19 cellular contexts compared by ENCODE assay signal in the genomic region with DNA sequence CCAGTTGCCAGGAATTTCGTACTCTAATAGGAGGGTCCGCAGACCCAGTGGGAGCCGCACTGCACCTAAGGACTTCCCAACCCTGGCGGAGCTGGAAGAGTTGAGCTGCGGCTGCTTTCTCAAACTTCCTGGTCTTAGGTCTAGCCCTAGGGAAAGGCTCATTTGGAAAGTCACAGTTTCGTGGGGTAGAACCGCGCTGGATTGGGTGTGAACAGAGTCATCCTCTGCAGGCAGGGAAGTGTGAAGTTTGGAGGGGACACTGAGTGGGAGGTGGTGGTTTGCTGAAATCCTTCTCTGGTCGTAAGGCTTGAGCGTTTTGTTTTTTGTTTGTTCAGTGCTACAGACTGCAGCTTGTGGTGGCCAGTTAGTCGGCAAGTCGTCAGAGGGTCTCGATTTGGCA. TPM values are rescaled to one million over a fixed set of nuclear protein-coding genes. Genes with fewer than 3 reads are reported as not detected.
DNase-seq lines count a peak whose midpoint lies in the region; ATAC-seq, FAIRE-seq and TF ChIP-seq lines count a peak whose summit lies in the region.
"Had no signal": no experiment of that assay in that cellular context is flagged by ENCODE, and none has a peak within 500 bp of the region (broad histone marks: within the 10 kb centered on the region; RNA-seq: fewer than 3 reads in every experiment).

No MANE protein-coding gene starts in this region.

- H3K36me3 Mint-ChIP-seq in nephron (ENCODE audit: low read depth): peaks cover 34% of the 10 kb centered on the region

- no peaks in the 10 kb centered on the region for H3K9me3 Mint-ChIP-seq in nephron
- H3K9me3 Mint-ChIP-seq: CD4-positive, alpha-beta T cell had no signal

- no peak overlapping the region for H2BK15ac ChIP-seq in H1 (ENCODE audit: low read length)

- H3K27me3 Mint-ChIP-seq in nephron (ENCODE audit: low read depth): no peaks in the 10 kb centered on the region
- H3K27me3 Mint-ChIP-seq: B cell; CD4-positive, alpha-beta T cell had no signal

- TF ChIP-seq CTCF in right lobe of liver (IDR thresholded peaks at IDR 0.05) (no peak), HepG2 (CRISPR knock-in tag; IDR thresholded peaks at IDR 0.05) (no peak), H1 (IDR thresholded peaks at IDR 0.05; ENCODE audit: control extremely low read depth in 1 of 3, insufficient read depth in 1 of 3, low read depth in 1 of 3, low read length in 3 of 3) (no peak), nephron (IDR thresholded peaks at IDR 0.05; ENCODE audit: unreplicated experiment in 3 of 3) (no peak), transverse colon (IDR thresholded peaks at IDR 0.05) (no peak), SK-N-SH (IDR thresholded peaks at IDR 0.05) (no peak)

- in situ Hi-C loops in HepG2 (cut with HindIII; ENCODE audit: extremely low pct_ligation_motif_present, low pct_unique_long_range_greater_than_20kb): no loop called here
- in situ Hi-C loops in transverse colon (cut with MboI; ENCODE audit: low pct_ligation_motif_present in 1 of 4, low pct_unique_long_range_greater_than_20kb in 1 of 4, low sequenced_read_pairs in 3 of 4): no loop called here

- H3K4me3 ChIP-seq in right lobe of liver (no peak overlapping the region), HepG2 (replicated peaks in 1 of 3; ENCODE audit: insufficient read depth in 1 of 3, low read depth in 2 of 3, low read length in 3 of 3) (no peak overlapping the region), H1 (ENCODE audit: extremely low read depth in 1 of 4, insufficient read depth in 2 of 4, low read depth in 3 of 4, low read length in 4 of 4) (no peak overlapping the region), transverse colon (no peak overlapping the region), SK-N-SH (ENCODE audit: low read depth in 2 of 2, low read length in 1 of 2) (no peak overlapping the region)
- H3K4me3 ChIP-seq: HAP-1 had no signal

- H3K79me1 ChIP-seq in H1 (ENCODE audit: low read depth, low read length): no peaks in the 10 kb centered on the region; the same call in 1 of the 2 replicates

- intact Hi-C loops in right lobe of liver (cut with DNase I): no loop called here
- intact Hi-C loops in HepG2 (cut with micrococcal nuclease; ENCODE audit: unreplicated experiment): no loop called here
- intact Hi-C loops in transverse colon (cut with DNase I; ENCODE audit: low total_unique reads): no loop called here

- no peaks in the 10 kb centered on the region for H3K23me2 ChIP-seq in H1 (ENCODE audit: low read depth, low read length)

- TF ChIP-seq POLR2A in right lobe of liver (IDR thresholded peaks at IDR 0.05): no peak
- no peak for TF ChIP-seq POLR2A in HepG2 (IDR thresholded peaks at IDR 0.05; ENCODE audit: insufficient read depth in 1 of 2, low read depth in 2 of 2, low read length in 2 of 2)
- TF ChIP-seq POLR2A in H1 (IDR thresholded peaks at IDR 0.05; ENCODE audit: control extremely low read depth in 1 of 2, low read depth in 2 of 2, low read length in 2 of 2): no peak
- no peak for TF ChIP-seq POLR2A in transverse colon (IDR thresholded peaks at IDR 0.05)

- no peak for TF ChIP-seq RAD21 in HepG2 (CRISPR knock-in tag; IDR thresholded peaks at IDR 0.05)
- TF ChIP-seq RAD21 in H1 (IDR thresholded peaks at IDR 0.05 in 1 of 2, conservative IDR thresholded peaks at IDR 0.05 in 1 of 2; ENCODE audit: low read depth in 2 of 2, low read length in 2 of 2): no peak
- no peak for TF ChIP-seq RAD21 in SK-N-SH (IDR thresholded peaks at IDR 0.05; ENCODE audit: low read length)

- POLR2A ChIA-PET in HepG2 (lab: Yijun Ruan, JAX) (interaction anchor here (1.2 kb wide), 1 partner anchor 17 kb away, joined by 4 read pairs; no protein-coding TSS in a partner anchor), H1 (lab: Charles Lee; ENCODE audit: partially characterized antibody) (interaction anchor here (1.5 kb wide), 1 partner anchor 10 kb away, joined by 6 read pairs; no protein-coding TSS in a partner anchor), SK-N-SH (lab: Yijun Ruan, JAX) (no interaction called here)

- BruUV-seq in HepG2 (replicated peaks; lab: Mats Ljungman, UMichigan): no TSS peak

- H4K20me1 ChIP-seq in HepG2 (ENCODE audit: insufficient read depth, low read length): no peaks in the 10 kb centered on the region
- no peaks in the 10 kb centered on the region for H4K20me1 ChIP-seq in H1 (replicated peaks in 1 of 2; ENCODE audit: control insufficient read depth in 1 of 2, insufficient read depth in 2 of 2, low read length in 2 of 2)
- H4K20me1 ChIP-seq in SK-N-SH (ENCODE audit: insufficient read depth): no peaks in the 10 kb centered on the region

- CTCF ChIA-PET in HepG2 (lab: Yijun Ruan, JAX; ENCODE audit: low intra/inter-chr PET ratio, low total read pairs): no interaction called here
- CTCF ChIA-PET in H1 (lab: Charles Lee; ENCODE audit: partially characterized antibody): interaction anchor here (1.2 to 1.3 kb wide), 2 partner anchors 8 to 22 kb away, joined by 3 to 5 read pairs; no protein-coding TSS in a partner anchor
- CTCF ChIA-PET in SK-N-SH (lab: Yijun Ruan, JAX): interaction anchor here (2.2 kb wide), 1 partner anchor 8 kb away, joined by 8 read pairs; no protein-coding TSS in a partner anchor

- H3K4ac ChIP-seq in H1 (replicated peaks; ENCODE audit: insufficient read length, low read depth, low read length): no peak overlapping the region

- no peak overlapping the region for H2BK20ac ChIP-seq in H1 (ENCODE audit: low read length)

- peaks cover 25% of the 10 kb centered on the region for H3F3A ChIP-seq in SK-N-SH (replicated peaks; ENCODE audit: insufficient read depth)

- FAIRE-seq in HepG2 (lab: Jason Lieb, UNC) (no peak), H1 (lab: Jason Lieb, UNC) (no peak)

- no peak overlapping the region for H2AFZ ChIP-seq in HepG2 (ENCODE audit: low read length)
- no peak overlapping the region for H2AFZ ChIP-seq in H1 (ENCODE audit: low read length)
- H2AFZ ChIP-seq in SK-N-SH (ENCODE audit: low read depth): no peak overlapping the region

- DNase-seq in right lobe of liver (no peak), HepG2 (ENCODE audit: low spot score) (no peak), H1 (ENCODE audit: low read depth in 1 of 2, low spot score in 2 of 2) (no peak), transverse colon (no peak), NCI-H774 (lab: John Stamatoyannopoulos, UW) (no peak), SK-N-SH (no peak), SW480 (ENCODE audit: low spot score) (no peak)
- DNase-seq: CD4-positive, alpha-beta T cell; DMS53; KG1; NCI-H1436; NCI-H2029 treated with DMSO at 0.1 percent for 48 hours; NCI-H2171 treated with DMSO at 0.1 percent for 48 hours; NCI-H446 treated with DMSO at 0.1 percent for 48 hours had no signal

- H3K36me3 ChIP-seq in right lobe of liver: no peaks in the 10 kb centered on the region
- peaks cover 3 to 12% of the 10 kb centered on the region in 2 experiments; a peak in 4 of 5 replicates for H3K36me3 ChIP-seq in HepG2 (replicated peaks in 1 of 2; ENCODE audit: control insufficient read depth in 1 of 2, insufficient read depth in 2 of 2, low read length in 2 of 2)
- peaks cover 6 to 24% (median 9%) of the 10 kb centered on the region in 4 experiments; a peak in 7 of 8 replicates for H3K36me3 ChIP-seq in H1 (ENCODE audit: control insufficient read depth in 2 of 4, insufficient read depth in 4 of 4, low read length in 3 of 4)
- no peaks in the 10 kb centered on the region for H3K36me3 ChIP-seq in transverse colon
- peaks cover 5 to 10% of the 10 kb centered on the region in 2 experiments for H3K36me3 ChIP-seq in SK-N-SH (replicated peaks in 1 of 2; ENCODE audit: control insufficient read depth in 1 of 2, insufficient read depth in 2 of 2, low read length in 1 of 2)

- peaks cover 44% of the 10 kb centered on the region for H3K4me1 Mint-ChIP-seq in nephron

- H4K91ac ChIP-seq in H1 (replicated peaks; ENCODE audit: insufficient read length, low read length): no peak overlapping the region

- TF ChIP-seq EP300 in HepG2 (IDR thresholded peaks at IDR 0.05; ENCODE audit: low read depth in 2 of 2, low read length in 2 of 2) (no peak), HepG2 (CRISPR knock-in tag; IDR thresholded peaks at IDR 0.05; ENCODE audit: borderline replicate concordance) (no peak), H1 (IDR thresholded peaks at IDR 0.05; ENCODE audit: borderline replicate concordance in 1 of 2, low read depth in 2 of 2, low read length in 2 of 2) (no peak), transverse colon (IDR thresholded peaks at IDR 0.05; ENCODE audit: low read depth) (no peak), SK-N-SH (IDR thresholded peaks at IDR 0.05; ENCODE audit: borderline replicate concordance in 1 of 2, low read depth in 1 of 2, low read length in 1 of 2) (no peak)

- no peak overlapping the region for H4K5ac ChIP-seq in H1 (ENCODE audit: insufficient read length, low read depth, low read length)

- no peak overlapping the region for H3K4me2 ChIP-seq in HepG2 (ENCODE audit: low read depth, low read length)
- H3K4me2 ChIP-seq in H1 (ENCODE audit: insufficient read depth in 1 of 2, low read depth in 2 of 2, low read length in 2 of 2): no peak overlapping the region
- H3K4me2 ChIP-seq in SK-N-SH: no peak overlapping the region

- no peak overlapping the region for H2BK120ac ChIP-seq in H1 (replicated peaks; ENCODE audit: low read depth, low read length)

- ATAC-seq in right lobe of liver (no peak), HepG2 (no peak)

- H3K18ac ChIP-seq in H1 (ENCODE audit: extremely low read depth, low read length): no peak overlapping the region

- peak overlapping the region in 2 of 3 donors; percentile 86 to 87 for H3K27ac ChIP-seq in right lobe of liver
- H3K27ac ChIP-seq in HepG2 (ENCODE audit: extremely low read length, insufficient read depth, low read length): no peak overlapping the region
- no peak overlapping the region for H3K27ac ChIP-seq in H1 (ENCODE audit: low read depth, low read length)
- H3K27ac ChIP-seq in transverse colon: peak overlapping the region; percentile 75 to 82 (median 78)
- no peak overlapping the region for H3K27ac ChIP-seq in SK-N-SH (ENCODE audit: low read depth in 2 of 2, low read length in 1 of 2)
- H3K27ac ChIP-seq: 22Rv1, RWPE1 had no signal

- H3K9ac ChIP-seq in HepG2 (ENCODE audit: insufficient read depth, low read depth, low read length): no peak overlapping the region
- no peak overlapping the region for H3K9ac ChIP-seq in H1 (replicated peaks in 1 of 4; ENCODE audit: extremely low read depth in 1 of 4, low read depth in 3 of 4, low read length in 3 of 4)
- no peak overlapping the region for H3K9ac ChIP-seq in SK-N-SH

- H3K27ac Mint-ChIP-seq in nephron: peak overlapping the region; percentile 93 to 96 (median 94)
- H3K27ac Mint-ChIP-seq: B cell; CD4-positive, alpha-beta T cell had no signal

- H3K4me1 ChIP-seq in right lobe of liver: peaks cover 0 to 68% (median 21%) of the 10 kb centered on the region in 4 donors
- peaks cover 80% of the 10 kb centered on the region for H3K4me1 ChIP-seq in HepG2 (ENCODE audit: insufficient read depth, low read length)
- H3K4me1 ChIP-seq in H1 (replicated peaks in 1 of 4; ENCODE audit: control insufficient read depth in 3 of 4, insufficient read depth in 4 of 4, low read length in 3 of 4): no peaks in the 10 kb centered on the region
- H3K4me1 ChIP-seq in transverse colon: peaks cover 13 to 81% (median 41%) of the 10 kb centered on the region in 4 donors
- no peaks in the 10 kb centered on the region; a peak in 1 of 4 replicates for H3K4me1 ChIP-seq in SK-N-SH (ENCODE audit: control insufficient read depth in 1 of 2, insufficient read depth in 2 of 2, low read depth in 1 of 2, low read length in 1 of 2)

- H3K56ac ChIP-seq in H1 (replicated peaks; ENCODE audit: insufficient read length, low read depth, low read length): no peak overlapping the region

- H3K79me2 ChIP-seq in HepG2 (ENCODE audit: insufficient read depth, low read length) (no peaks in the 10 kb centered on the region), H1 (ENCODE audit: control insufficient read depth in 1 of 2, insufficient read depth in 2 of 2, low read length in 2 of 2) (no peaks in the 10 kb centered on the region), SK-N-SH (ENCODE audit: insufficient read depth) (no peaks in the 10 kb centered on the region)

- no peak overlapping the region for H2BK5ac ChIP-seq in H1 (ENCODE audit: low read depth, low read length)

- H3K27me3 ChIP-seq in right lobe of liver: no peaks in the 10 kb centered on the region
- no peaks in the 10 kb centered on the region for H3K27me3 ChIP-seq in HepG2 (ENCODE audit: control insufficient read depth in 1 of 2, insufficient read depth in 2 of 2, low read length in 2 of 2)
- H3K27me3 ChIP-seq in H1 (replicated peaks in 1 of 4; ENCODE audit: control insufficient read depth in 3 of 4, extremely low read depth in 1 of 4, insufficient read depth in 3 of 4, low read length in 3 of 4): no peaks in the 10 kb centered on the region
- H3K27me3 ChIP-seq in transverse colon: no peaks in the 10 kb centered on the region
- H3K27me3 ChIP-seq in SK-N-SH (ENCODE audit: insufficient read depth): no peaks in the 10 kb centered on the region

- no peak overlapping the region for H3K4me3 Mint-ChIP-seq in nephron
- H3K4me3 Mint-ChIP-seq: B cell; CD4-positive, alpha-beta T cell had no signal

- WGBS in right lobe of liver (ENCODE audit: insufficient coverage, low coverage, low lambda C conversion rate, missing lambda C conversion rate): 95% methylated on average over 3 of the region's 13 CpGs
- 97% methylated on average over 12 of the region's 13 CpGs for WGBS in HepG2 (ENCODE audit: low lambda C conversion rate)
- 99% methylated on average over 13 of the region's 13 CpGs; no CpG with 5 or more reads in 1 of the 2 experiments for WGBS in H1 (ENCODE audit: extremely low coverage in 1 of 2, insufficient coverage in 1 of 2, insufficient read length in 1 of 2, insufficient replicate concordance in 2 of 2, low coverage in 1 of 2, low lambda C conversion rate in 2 of 2, missing lambda C conversion rate in 1 of 2), 2 experiments
- 85% methylated on average over 13 of the region's 13 CpGs; no CpG with 5 or more reads in 1 of the 2 donors for WGBS in transverse colon (ENCODE audit: low coverage in 1 of 2), 2 donors
- WGBS in SK-N-SH (ENCODE audit: low lambda C conversion rate): 98% methylated on average over 13 of the region's 13 CpGs

- H2BK12ac ChIP-seq in H1 (ENCODE audit: low read depth, low read length): no peak overlapping the region

- no peaks in the 10 kb centered on the region for H3K9me2 ChIP-seq in SK-N-SH

- H3K14ac ChIP-seq in H1 (ENCODE audit: insufficient read length): no peak overlapping the region

- peak overlapping the region; percentile 87; the same call in 1 of the 2 replicates for H4K8ac ChIP-seq in H1 (ENCODE audit: extremely low read depth, insufficient read depth, low read length)

- no peaks in the 10 kb centered on the region for H3K9me3 ChIP-seq in right lobe of liver
- H3K9me3 ChIP-seq in HepG2 (ENCODE audit: low read length): no peaks in the 10 kb centered on the region
- H3K9me3 ChIP-seq in H1 (ENCODE audit: insufficient read depth in 2 of 2, low read depth in 1 of 2, low read length in 1 of 2): no peaks in the 10 kb centered on the region; a peak in 1 of 4 replicates
- no peaks in the 10 kb centered on the region for H3K9me3 ChIP-seq in transverse colon
- H3K9me3 ChIP-seq in SK-N-SH: no peaks in the 10 kb centered on the region
- H3K9me3 ChIP-seq: HAP-1 had no signal

- H3K23ac ChIP-seq in H1 (ENCODE audit: insufficient read length): no peak overlapping the region

- no peak overlapping the region for H2AK5ac ChIP-seq in H1 (ENCODE audit: low read depth, low read length)

RNA-seq across cellular contexts. Expression of gene PRKAB1, which starts 18.8 kb away (rescaled TPM):
- total RNA-seq in right lobe of liver: 10 to 100 TPM in 4 of 6 experiments, 1 to 10 TPM in 2; 8.2 to 17.1 (median 10.3) TPM
- 25.4 and 28.4 TPM in 2 replicates for total RNA-seq in HepG2 (2016; rRNA removed; fragmentation: Illumina TruSeq; extraction: Trizol)
- total RNA-seq in HepG2 (2016; cell fraction: cytosol; rRNA removed; fragmentation: Illumina TruSeq; extraction: Trizol; ENCODE audit: low read depth): 7.2 and 8.3 TPM in 2 replicates
- total RNA-seq in HepG2 (2016; cell fraction: insoluble cytoplasmic fraction; rRNA removed; fragmentation: Illumina TruSeq; extraction: Trizol): 24.7 and 27.3 TPM in 2 replicates
- total RNA-seq in HepG2 (2016; cell fraction: membrane; rRNA removed; fragmentation: Illumina TruSeq; extraction: Trizol): 22.4 and 23.1 TPM in 2 replicates
- total RNA-seq in HepG2 (2016; cell fraction: nucleus; rRNA removed; fragmentation: Illumina TruSeq; extraction: Trizol): 28.4 and 31.7 TPM in 2 replicates
- 35.5 and 36.0 TPM in 2 replicates for polyA plus RNA-seq in HepG2 (2011; rRNA removed)
- 18.2 and 22.4 TPM in 2 replicates for polyA plus RNA-seq in HepG2 (2011; cell fraction: cytosol; rRNA removed)
- 37.3 and 45.3 TPM in 2 replicates for polyA plus RNA-seq in HepG2 (2011; cell fraction: nucleus; rRNA removed)
- polyA plus RNA-seq in HepG2 (2012): 24.3 and 27.4 TPM in 2 replicates
- 7.7 and 7.9 TPM in 2 replicates for polyA plus RNA-seq in HepG2 (2016; cell fraction: cytosol; fragmentation: Illumina TruSeq; extraction: Trizol; ENCODE audit: low read depth)
- 29.5 and 33.6 TPM in 2 replicates for polyA plus RNA-seq in HepG2 (2016; cell fraction: insoluble cytoplasmic fraction; fragmentation: Illumina TruSeq; extraction: Trizol; ENCODE audit: low read depth)
- 15.0 and 16.9 TPM in 2 replicates for polyA plus RNA-seq in HepG2 (2016; cell fraction: membrane; fragmentation: Illumina TruSeq; extraction: Trizol; ENCODE audit: low read depth)
- polyA plus RNA-seq in HepG2 (2016; cell fraction: nucleus; fragmentation: Illumina TruSeq; extraction: Trizol; ENCODE audit: insufficient read depth, low read depth): 46.1 and 56.3 TPM in 2 replicates
- polyA minus RNA-seq in HepG2 (2011; rRNA and poly(A)+ RNA removed; ENCODE audit: low replicate concordance): 29.1 and 36.9 TPM in 2 replicates
- polyA minus RNA-seq in HepG2 (2011; cell fraction: cytosol; rRNA and poly(A)+ RNA removed): 16.0 and 23.4 TPM in 2 replicates
- polyA minus RNA-seq in HepG2 (2011; cell fraction: nucleus; rRNA and poly(A)+ RNA removed): 36.9 and 50.9 TPM in 2 replicates
- 24.0 and 24.3 TPM in 2 replicates for total RNA-seq in H1 (2021; fragmentation: NEBNext Ultra II Directional; extraction: Animal tissue kit (Norgen Biotek cat#: 25700))
- 32.1 and 33.7 TPM in 2 replicates for polyA plus RNA-seq in H1 (2011; rRNA removed)
- polyA plus RNA-seq in H1 (2011; cell fraction: cytosol; rRNA removed): 29.1 TPM
- polyA plus RNA-seq in H1 (2011; cell fraction: nucleus; rRNA removed): 42.8 TPM
- 23.2 to 29.4 TPM (median 24.3 TPM) in 4 replicates for polyA plus RNA-seq in H1 (2012, experiment 1 of 2)
- polyA plus RNA-seq in H1 (2012, experiment 2 of 2): 31.8 TPM
- 21.8 TPM for polyA plus RNA-seq in H1 (2013, experiment 1 of 2)
- polyA plus RNA-seq in H1 (2013, experiment 2 of 2): 20.6 TPM
- polyA minus RNA-seq in H1 (2011; rRNA and poly(A)+ RNA removed): 31.9 and 32.0 TPM in 2 replicates
- 29.7 TPM for polyA minus RNA-seq in H1 (2011; cell fraction: cytosol; rRNA and poly(A)+ RNA removed)
- polyA minus RNA-seq in H1 (2011; cell fraction: nucleus; rRNA and poly(A)+ RNA removed): 47.5 TPM
- total RNA-seq in transverse colon: 100 to 1,000 TPM in 1 of 4 donors, 10 to 100 TPM in 3; 46.0 to 151 (median 89.3) TPM
- polyA plus RNA-seq in SK-N-SH (2012; rRNA removed): 28.9 and 41.8 TPM in 2 replicates
- 24.4 and 25.6 TPM in 2 replicates for polyA plus RNA-seq in SK-N-SH (2012; cell fraction: cytosol; rRNA removed)
- 44.0 and 60.3 TPM in 2 replicates for polyA plus RNA-seq in SK-N-SH (2012; cell fraction: nucleus; rRNA removed)

Comparison
In these comparisons a context has a peak if more than half of its experiments do, and no peak if none do; other contexts are left out.
1. H3K27ac ChIP-seq: peak in right lobe of liver (2 of 3) and transverse colon (4 of 4); none in HepG2 (single experiment), H1 (single experiment) and SK-N-SH (0 of 2).